Comparison of ENCODE assay signal across 8 cellular contexts in genomic region chr13:36818483-36819063, GRCh38. TPM values are rescaled to one million over a fixed set of nuclear protein-coding genes. Genes with fewer than 3 reads are reported as not detected.
DNase-seq lines count a peak whose midpoint lies in the region; ATAC-seq and TF ChIP-seq lines count a peak whose summit lies in the region.

No MANE protein-coding gene starts in this region.

- H3K27me3 Mint-ChIP-seq in WTC11 (ENCODE audit: low read depth) = peaks cover 10% of the 10 kb centered on the region

- no peaks in the 10 kb centered on the region for H3K27me3 ChIP-seq in left ventricle myocardium inferior (ENCODE audit: low read depth)
- H3K27me3 ChIP-seq in smooth muscle cell (ENCODE audit: low read depth) = no peaks in the 10 kb centered on the region

- peak overlapping the region; percentile 85; the same call in 1 of the 2 replicates for H3K27ac Mint-ChIP-seq in WTC11

- peaks cover 6% of the 10 kb centered on the region for H4K20me1 ChIP-seq in smooth muscle cell (ENCODE audit: low read depth)

- H3K9me3 Mint-ChIP-seq in WTC11 = peaks cover 8% of the 10 kb centered on the region; the same call in 1 of the 2 replicates

- H3K9me3 ChIP-seq in left ventricle myocardium inferior (replicated peaks) (no peaks in the 10 kb centered on the region), smooth muscle cell (replicated peaks; ENCODE audit: low read depth) (no peaks in the 10 kb centered on the region)

- DNase-seq in WTC11 (ENCODE audit: low spot score) (no peak), left ventricle myocardium inferior (no peak), smooth muscle cell (lab: John Stamatoyannopoulos, UW; ENCODE audit: unreplicated experiment) (no peak), SKM-1 (lab: John Stamatoyannopoulos, UW; ENCODE audit: unreplicated experiment) (no peak), foreskin melanocyte (no peak), kidney tubule cell (ENCODE audit: low spot score) (no peak)

- peak overlapping the region; percentile 90 for H3K4me2 ChIP-seq in smooth muscle cell

- H3K36me3 ChIP-seq in left ventricle myocardium inferior (no peaks in the 10 kb centered on the region), smooth muscle cell (ENCODE audit: low read depth) (no peaks in the 10 kb centered on the region)

- H3K4me1 Mint-ChIP-seq in WTC11 = peaks cover 32% of the 10 kb centered on the region

- peak; percentile 8 for ATAC-seq in GM18858 (IDR thresholded peaks at IDR 0.05; ENCODE audit: unreplicated experiment)
- ATAC-seq in HG02763 (IDR thresholded peaks at IDR 0.05; ENCODE audit: unreplicated experiment) = peak; percentile 2
- peak; percentile 18 for ATAC-seq in WTC11

- TF ChIP-seq CTCF in WTC11 (IDR thresholded peaks at IDR 0.05) (no peak), left ventricle myocardium inferior (IDR thresholded peaks at IDR 0.05; ENCODE audit: borderline replicate concordance) (no peak), smooth muscle cell (IDR thresholded peaks at IDR 0.05; ENCODE audit: borderline replicate concordance, insufficient read depth, poor library complexity, severe bottlenecking) (no peak)

- H3F3A ChIP-seq in smooth muscle cell (ENCODE audit: low read depth) = no peaks in the 10 kb centered on the region

- H3K4me3 ChIP-seq in left ventricle myocardium inferior (peak overlapping the region; percentile 93), smooth muscle cell (peak overlapping the region; percentile 73)

- H2AFZ ChIP-seq in smooth muscle cell (ENCODE audit: low read depth) = peak overlapping the region; percentile 98

- no peak overlapping the region for H3K9ac ChIP-seq in smooth muscle cell (ENCODE audit: low read depth)

- intact Hi-C loops in left ventricle myocardium inferior (cut with micrococcal nuclease) = no loop called here

- no peaks in the 10 kb centered on the region for H3K36me3 Mint-ChIP-seq in WTC11

- CTCF ChIA-PET in WTC11 (lab: Charles Lee) = interaction anchor here (1.5 kb wide), 1 partner anchor 83 kb away, joined by 6 read pairs; no protein-coding TSS in a partner anchor

- H3K4me1 ChIP-seq in left ventricle myocardium inferior = peaks cover 48% of the 10 kb centered on the region
- H3K4me1 ChIP-seq in smooth muscle cell (ENCODE audit: low read depth) = peaks cover 10% of the 10 kb centered on the region

- peaks cover 33% of the 10 kb centered on the region for H3K79me2 ChIP-seq in smooth muscle cell (ENCODE audit: low read depth)

- POLR2A ChIA-PET in WTC11 (lab: Charles Lee) = no interaction called here

- H3K4me3 Mint-ChIP-seq in WTC11 = peak overlapping the region; percentile 78

- WGBS in smooth muscle cell (ENCODE audit: low lambda C conversion rate) = 11% methylated on average over 12 of the region's 12 CpGs

- H3K27ac ChIP-seq in left ventricle myocardium inferior (replicated peaks) = peak overlapping the region; percentile 84
- no peak overlapping the region for H3K27ac ChIP-seq in smooth muscle cell (ENCODE audit: low read depth)

TF ChIP-seq in WTC11, 78 proteins besides CTCF, POLR2A, EP300 and RAD21:
- no peak for TF ChIP-seq ZNF232 (CRISPR knock-in tag; IDR thresholded peaks at IDR 0.05)
- no peak for TF ChIP-seq ZSCAN18 (CRISPR knock-in tag; IDR thresholded peaks at IDR 0.05)
- no peak for TF ChIP-seq HMGA2 (CRISPR knock-in tag; IDR thresholded peaks at IDR 0.05)
- no peak for TF ChIP-seq E2F4 (CRISPR knock-in tag; IDR thresholded peaks at IDR 0.05; ENCODE audit: borderline replicate concordance, low read depth)
- no peak for TF ChIP-seq TCF7 (CRISPR knock-in tag; IDR thresholded peaks at IDR 0.05; ENCODE audit: low read depth)
- no peak for TF ChIP-seq EMX1 (CRISPR knock-in tag; IDR thresholded peaks at IDR 0.05)
- no peak for TF ChIP-seq SP1 (CRISPR knock-in tag; conservative IDR thresholded peaks at IDR 0.05)
- TF ChIP-seq SOX15 (CRISPR knock-in tag; IDR thresholded peaks at IDR 0.05) = no peak
- TF ChIP-seq ZMAT4 (CRISPR knock-in tag; IDR thresholded peaks at IDR 0.05) = no peak
- no peak for TF ChIP-seq SMAD3 (CRISPR knock-in tag; IDR thresholded peaks at IDR 0.05; ENCODE audit: borderline replicate concordance)
- TF ChIP-seq CREB1 (CRISPR knock-in tag; IDR thresholded peaks at IDR 0.05) = no peak
- no peak for TF ChIP-seq IRF1 (CRISPR knock-in tag; IDR thresholded peaks at IDR 0.05)
- TF ChIP-seq ZBTB21 (CRISPR knock-in tag; IDR thresholded peaks at IDR 0.05; ENCODE audit: borderline replicate concordance) = no peak
- TF ChIP-seq HMGXB4 (CRISPR knock-in tag; IDR thresholded peaks at IDR 0.05) = no peak
- no peak for TF ChIP-seq ATF6 (CRISPR knock-in tag; IDR thresholded peaks at IDR 0.05)
- TF ChIP-seq USF1 (CRISPR knock-in tag; IDR thresholded peaks at IDR 0.05) = no peak
- no peak for TF ChIP-seq CREM (CRISPR knock-in tag; IDR thresholded peaks at IDR 0.05)
- no peak for TF ChIP-seq PRRX2 (CRISPR knock-in tag; IDR thresholded peaks at IDR 0.05)
- TF ChIP-seq OVOL2 (CRISPR knock-in tag; IDR thresholded peaks at IDR 0.05; ENCODE audit: borderline replicate concordance) = no peak
TF ChIP-seq in WTC11: peak in this region for 0.

RNA-seq across cellular contexts. Expression of gene RFXAP, which starts 0.4 kb away (rescaled TPM):
- 6.6 to 9.2 TPM (median 7.7 TPM) in 3 replicates for total RNA-seq in WTC11 (2021)
- 4.2 TPM for total RNA-seq in left ventricle myocardium inferior
- 0.81 and 1.3 TPM in 2 replicates for total RNA-seq in smooth muscle cell
- 1.7 and 2.9 TPM in 2 replicates for polyA plus RNA-seq in smooth muscle cell
